In the genomic region with DNA sequence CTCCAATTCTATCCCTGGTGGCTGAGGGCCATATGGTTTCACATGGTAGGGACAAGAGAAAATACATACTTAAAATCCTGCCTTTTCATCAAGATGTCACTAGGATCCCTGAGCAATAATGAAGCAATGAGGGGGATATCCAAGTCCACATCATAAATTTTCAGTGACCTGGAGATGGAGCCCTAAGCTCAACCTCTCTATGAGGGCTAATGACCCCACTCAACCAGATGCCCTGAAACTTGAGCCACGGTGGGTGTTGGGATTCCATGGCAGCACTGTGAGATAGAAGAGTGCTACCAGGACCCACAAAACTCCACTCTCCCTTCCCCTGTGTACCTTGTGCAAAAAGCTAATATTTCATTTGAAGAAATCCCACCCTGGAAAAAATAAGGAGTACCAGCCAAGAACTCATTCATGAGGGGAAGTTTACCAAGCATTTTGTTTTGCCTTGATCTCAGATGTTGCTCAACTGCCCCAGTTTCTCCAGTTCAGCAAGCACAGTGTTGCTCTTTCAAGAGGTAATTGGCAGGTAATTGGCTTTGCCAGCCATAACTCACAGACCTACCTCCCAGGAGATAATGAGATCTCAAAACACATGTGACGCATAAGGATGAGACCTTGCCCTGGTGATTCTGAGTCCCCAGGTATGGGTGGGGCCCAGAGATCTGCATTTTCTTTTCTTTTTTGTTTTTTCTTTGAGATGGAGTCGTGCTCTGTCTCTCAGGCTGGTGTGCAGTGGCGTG, we compare ENCODE assay signal across 15 cellular contexts. TPM values are rescaled to one million over a fixed set of nuclear protein-coding genes. Genes with fewer than 3 reads are reported as not detected.
DNase-seq lines count a peak whose midpoint lies in the region; ATAC-seq and TF ChIP-seq lines count a peak whose summit lies in the region.
"Had no signal": no experiment of that assay in that cellular context is flagged by ENCODE, and none has a peak within 500 bp of the region (broad histone marks: within the 10 kb centered on the region; RNA-seq: fewer than 3 reads in every experiment).

No MANE protein-coding gene starts in this region.

- peaks cover 24 to 31% of the 10 kb centered on the region in 2 donors for H3K4me1 ChIP-seq in naive thymus-derived CD4-positive, alpha-beta T cell (ENCODE audit: control insufficient read depth in 2 of 2, insufficient read depth in 2 of 2, low read length in 2 of 2)
- H3K4me1 ChIP-seq: SJSA1 had no signal

- H3K9me3 Mint-ChIP-seq in naive thymus-derived CD4-positive, alpha-beta T cell: no peaks in the 10 kb centered on the region
- H3K9me3 Mint-ChIP-seq: memory B cell had no signal

- no peak for TF ChIP-seq CTCF in VCaP (conservative IDR thresholded peaks at IDR 0.05)

- no peaks in the 10 kb centered on the region for H3K9me3 ChIP-seq in naive thymus-derived CD4-positive, alpha-beta T cell (ENCODE audit: control insufficient read depth in 2 of 3, low read length in 3 of 3)
- H3K9me3 ChIP-seq: SJSA1, stomach had no signal

- intact Hi-C loops in naive thymus-derived CD4-positive, alpha-beta T cell (cut with micrococcal nuclease): loop anchor here (1.0 to 5.0 kb wide), 4 partner anchors 46 to 156 kb away; no protein-coding TSS in a partner anchor

- POLR2A ChIA-PET in naive thymus-derived CD4-positive, alpha-beta T cell (lab: Charles Lee): no interaction called here

- no peak overlapping the region for H3K4me3 Mint-ChIP-seq in naive thymus-derived CD4-positive, alpha-beta T cell

- H3K36me3 Mint-ChIP-seq in naive thymus-derived CD4-positive, alpha-beta T cell: peaks cover 0 to 1% (median 0%) of the 10 kb centered on the region in 5 donors
- H3K36me3 Mint-ChIP-seq: memory B cell had no signal

- H3K36me3 ChIP-seq in naive thymus-derived CD4-positive, alpha-beta T cell (ENCODE audit: control insufficient read depth in 2 of 3, insufficient read depth in 3 of 3, low read length in 3 of 3): no peaks in the 10 kb centered on the region
- H3K36me3 ChIP-seq: SJSA1, stomach had no signal

- CTCF ChIA-PET in naive thymus-derived CD4-positive, alpha-beta T cell (lab: Charles Lee): no interaction called here

- peak overlapping the region in 5 of 9 donors; percentile 69 to 91 (median 78) for H3K27ac Mint-ChIP-seq in naive thymus-derived CD4-positive, alpha-beta T cell

- no peak overlapping the region for H3K4me3 ChIP-seq in naive thymus-derived CD4-positive, alpha-beta T cell (ENCODE audit: low read length)
- H3K4me3 ChIP-seq: dorsolateral prefrontal cortex, SJSA1, stomach had no signal

- H3K27ac ChIP-seq in VCaP: peak overlapping the region; percentile 79; the same call in 1 of the 2 replicates
- H3K27ac ChIP-seq in naive thymus-derived CD4-positive, alpha-beta T cell (ENCODE audit: low read depth, low read length): no peak overlapping the region
- H3K27ac ChIP-seq: dorsolateral prefrontal cortex, SJSA1 had no signal

- no peaks in the 10 kb centered on the region for H3K27me3 ChIP-seq in naive thymus-derived CD4-positive, alpha-beta T cell (ENCODE audit: control insufficient read depth in 2 of 2, insufficient read depth in 2 of 2, low read length in 2 of 2)
- H3K27me3 ChIP-seq: dorsolateral prefrontal cortex, SJSA1, stomach had no signal

- peaks cover 30 to 45% (median 43%) of the 10 kb centered on the region in 7 donors for H3K4me1 Mint-ChIP-seq in naive thymus-derived CD4-positive, alpha-beta T cell

- DNase-seq in NCI-H1436 treated with DMSO at 0.1 percent for 48 hours (lab: John Stamatoyannopoulos, UW): peak; percentile 11
- no peak for DNase-seq in NCI-H1436 (lab: John Stamatoyannopoulos, UW)
- peak; percentile 15 for DNase-seq in M059J (ENCODE audit: low read depth)
- DNase-seq in naive thymus-derived CD4-positive, alpha-beta T cell: no peak
- DNase-seq: DMS79 treated with DMSO at 0.1 percent for 48 hours, dorsolateral prefrontal cortex, glutamatergic neuron, posterior cingulate gyrus, stomach had no signal

- ATAC-seq in naive thymus-derived CD4-positive, alpha-beta T cell: no peak
- ATAC-seq in GM21423 (IDR thresholded peaks at IDR 0.05; ENCODE audit: unreplicated experiment) (no peak), HG03342 (IDR thresholded peaks at IDR 0.05; ENCODE audit: unreplicated experiment) (no peak), GM18907 (IDR thresholded peaks at IDR 0.05; ENCODE audit: unreplicated experiment) (no peak)

- H3K27me3 Mint-ChIP-seq in naive thymus-derived CD4-positive, alpha-beta T cell: peaks cover 0 to 18% (median 0%) of the 10 kb centered on the region in 5 donors
- H3K27me3 Mint-ChIP-seq: memory B cell had no signal

RNA-seq across cellular contexts. Expression of gene TTC39C, which starts 50.9 kb away (rescaled TPM):
- 19.6 and 29.2 TPM in 2 replicates for total RNA-seq in M059J (2014; rRNA removed; shearing (Covaris generic))
- 10 to 100 TPM; 84.1 to 98.8 (median 91.4) TPM for total RNA-seq in naive thymus-derived CD4-positive, alpha-beta T cell
- 10 to 100 TPM; 51.4 to 71.2 TPM for polyA plus RNA-seq in naive thymus-derived CD4-positive, alpha-beta T cell

Comparison
In these comparisons a context has a peak if more than half of its experiments do, and no peak if none do; other contexts are left out.
1. DNase-seq: peak in NCI-H1436 treated with DMSO at 0.1 percent for 48 hours (single experiment) and M059J (single experiment); none in NCI-H1436 (single experiment) and naive thymus-derived CD4-positive, alpha-beta T cell (0 of 9).